13 cellular contexts compared by ENCODE assay signal in genomic region chr11:77109236-77110019, GRCh38. TPM values are rescaled to one million over a fixed set of nuclear protein-coding genes. Genes with fewer than 3 reads are reported as not detected.
DNase-seq lines count a peak whose midpoint lies in the region; ATAC-seq and TF ChIP-seq lines count a peak whose summit lies in the region.
"Had no signal": no experiment of that assay in that cellular context is flagged by ENCODE, and none has a peak within 500 bp of the region (broad histone marks: within the 10 kb centered on the region; RNA-seq: fewer than 3 reads in every experiment).

No MANE protein-coding gene starts in this region.

- WGBS in transverse colon (ENCODE audit: low coverage in 1 of 2), 2 donors, result 69 to 86% methylated on average over 1 to 11 of the region's 11 CpGs

- H3K4me1 ChIP-seq in transverse colon, result peaks cover 20 to 58% (median 38%) of the 10 kb centered on the region in 4 donors
- H3K4me1 ChIP-seq: HAP-1, prostate gland had no signal

- TF ChIP-seq POLR2A in transverse colon (IDR thresholded peaks at IDR 0.05), result no peak

- H3K9me3 ChIP-seq in transverse colon, result no peaks in the 10 kb centered on the region
- H3K9me3 ChIP-seq: HAP-1, prostate gland had no signal

- peak; percentile 71 for DNase-seq in EH (ENCODE audit: low read depth)
- DNase-seq in NCI-H1694 treated with DMSO at 0.1 percent for 48 hours (lab: John Stamatoyannopoulos, UW), result peak; percentile 81
- peak; percentile 45 for DNase-seq in choroid plexus epithelial cell (ENCODE audit: low read depth)
- DNase-seq in sciatic nerve (ENCODE audit: low spot score), result no peak
- DNase-seq in transverse colon, result no peak
- no peak for DNase-seq in activated CD4-positive, alpha-beta T cell treated with anti-CD3 and anti-CD28 coated beads for 48 hours
- no peak for DNase-seq in activated CD4-positive, alpha-beta T cell treated with anti-CD3 and anti-CD28 coated beads for 1 hour
- DNase-seq: KG1; SIG-M5; stimulated activated CD4-positive, alpha-beta T cell treated with anti-CD3 and anti-CD28 coated beads, Interleukin-2, amount 100 ng/mL, for 48 hours; stimulated activated naive CD4-positive, alpha-beta T cell treated with Interleukin-2 at 50 U/mL for 16 hours had no signal

- peak; percentile 62 for ATAC-seq in sciatic nerve

- peaks cover 0 to 6% (median 2%) of the 10 kb centered on the region in 4 donors for H3K36me3 ChIP-seq in transverse colon
- H3K36me3 ChIP-seq: HAP-1, prostate gland had no signal

- in situ Hi-C loops in transverse colon (cut with MboI; ENCODE audit: low pct_ligation_motif_present in 1 of 4, low pct_unique_long_range_greater_than_20kb in 1 of 4, low sequenced_read_pairs in 3 of 4), result no loop called here

- TF ChIP-seq CTCF in choroid plexus epithelial cell (conservative IDR thresholded peaks at IDR 0.05; ENCODE audit: low read depth, low read length) (no peak), transverse colon (IDR thresholded peaks at IDR 0.05) (no peak)

- peak overlapping the region in 2 of 4 donors; percentile 23 to 31 for H3K27ac ChIP-seq in transverse colon
- H3K27ac ChIP-seq: prostate gland had no signal

- intact Hi-C loops in sciatic nerve (cut with DNase I), result no loop called here
- intact Hi-C loops in transverse colon (cut with DNase I; ENCODE audit: low total_unique reads), result no loop called here

- no peak overlapping the region for H3K4me3 ChIP-seq in choroid plexus epithelial cell (ENCODE audit: low read depth, low read length)
- no peak overlapping the region for H3K4me3 ChIP-seq in transverse colon
- H3K4me3 ChIP-seq: HAP-1, prostate gland had no signal

- no peak for TF ChIP-seq EP300 in transverse colon (IDR thresholded peaks at IDR 0.05; ENCODE audit: low read depth)

- no peaks in the 10 kb centered on the region for H3K27me3 ChIP-seq in transverse colon

RNA-seq across cellular contexts. Expression of gene OMP, which starts 6.8 kb away (rescaled TPM):
- total RNA-seq in sciatic nerve (2.8 TPM), transverse colon (100 to 1,000 TPM in 1 of 4 donors, 10 to 100 TPM in 3; 16.0 to 126 (median 49.4) TPM)

RNA-seq across cellular contexts. Expression of gene MYO7A, which starts 18.6 kb away (rescaled TPM):
- 16.7 TPM for total RNA-seq in sciatic nerve
- 10 to 100 TPM in 1 of 4 donors, 1 to 10 TPM in 3; 4.6 to 11.2 (median 5.5) TPM for total RNA-seq in transverse colon

RNA-seq across cellular contexts. Expression of gene CAPN5, which starts 42.7 kb away (rescaled TPM):
- total RNA-seq in sciatic nerve, result 20.1 TPM
- total RNA-seq in transverse colon, result 100 to 1,000 TPM; 210 to 290 (median 214) TPM

Comparison
In these comparisons a context has a peak if more than half of its experiments do, and no peak if none do; other contexts are left out.
1. DNase-seq: peak in EH (single experiment), NCI-H1694 treated with DMSO at 0.1 percent for 48 hours (single experiment) and choroid plexus epithelial cell (single experiment); none in sciatic nerve (single experiment), transverse colon (single experiment), activated CD4-positive, alpha-beta T cell treated with anti-CD3 and anti-CD28 coated beads for 48 hours (single experiment) and activated CD4-positive, alpha-beta T cell treated with anti-CD3 and anti-CD28 coated beads for 1 hour (single experiment).